Comparison of ENCODE assay signal across 12 cellular contexts in the genomic region with DNA sequence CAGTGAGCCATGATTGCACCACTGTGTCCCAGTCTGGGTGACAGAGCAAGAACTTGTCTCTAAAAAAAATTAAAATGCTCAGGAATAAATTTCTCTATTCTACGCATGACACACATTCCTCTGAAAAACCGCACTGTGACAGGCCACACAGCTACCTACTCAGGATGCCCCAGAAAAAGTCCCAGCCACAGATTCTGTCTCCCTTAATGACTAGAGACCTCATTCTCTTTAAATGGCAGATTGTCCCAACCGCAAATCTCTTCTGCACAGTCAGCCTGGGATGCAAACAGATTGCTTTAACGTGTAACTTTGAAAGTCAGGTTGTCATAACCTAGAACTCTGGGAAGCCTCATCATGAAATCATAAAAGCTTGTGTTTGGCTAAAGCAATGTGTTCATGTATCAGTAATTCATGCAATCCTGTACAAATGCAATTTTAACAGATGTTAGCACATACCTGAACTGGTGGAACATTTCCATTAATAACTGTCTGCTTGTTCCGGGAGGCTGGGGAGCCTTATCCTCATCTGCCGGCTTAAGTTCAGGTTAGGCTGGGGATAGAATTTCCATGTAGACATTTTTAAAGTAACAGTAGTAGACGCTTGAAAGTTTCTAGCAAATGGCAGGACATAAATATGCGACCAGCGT.
"Had no signal": no experiment of that assay in that cellular context is flagged by ENCODE, and none has a peak within 500 bp of the region (broad histone marks: within the 10 kb centered on the region; RNA-seq: fewer than 3 reads in every experiment).

No MANE protein-coding gene starts in this region.

- H3K4me1 Mint-ChIP-seq: neural progenitor cell had no signal

- H3K9me3 Mint-ChIP-seq: neural progenitor cell, type B pancreatic cell had no signal

- H3K36me3 Mint-ChIP-seq: activated naive CD8-positive, alpha-beta T cell; neural progenitor cell; type B pancreatic cell had no signal

- DNase-seq: activated effector memory CD4-positive, alpha-beta T cell treated with Interleukin-2 at 50 U/mL for 16 hours; hypothalamus; kidney glomerular epithelial cell; ovary; stimulated activated CD4-positive, alpha-beta T cell treated with anti-CD3 and anti-CD28 coated beads, Interleukin-15, amount 100 ng/mL, for 24 hours; T1000 had no signal

- ATAC-seq: esophagus mucosa had no signal

- H3K27ac Mint-ChIP-seq: activated naive CD8-positive, alpha-beta T cell had no signal

- FAIRE-seq: astrocyte, endometrium had no signal

- H3K4me3 Mint-ChIP-seq: activated naive CD8-positive, alpha-beta T cell; neural progenitor cell; type B pancreatic cell had no signal
